Comparison of ENCODE assay signal across 19 cellular contexts in the genomic region with DNA sequence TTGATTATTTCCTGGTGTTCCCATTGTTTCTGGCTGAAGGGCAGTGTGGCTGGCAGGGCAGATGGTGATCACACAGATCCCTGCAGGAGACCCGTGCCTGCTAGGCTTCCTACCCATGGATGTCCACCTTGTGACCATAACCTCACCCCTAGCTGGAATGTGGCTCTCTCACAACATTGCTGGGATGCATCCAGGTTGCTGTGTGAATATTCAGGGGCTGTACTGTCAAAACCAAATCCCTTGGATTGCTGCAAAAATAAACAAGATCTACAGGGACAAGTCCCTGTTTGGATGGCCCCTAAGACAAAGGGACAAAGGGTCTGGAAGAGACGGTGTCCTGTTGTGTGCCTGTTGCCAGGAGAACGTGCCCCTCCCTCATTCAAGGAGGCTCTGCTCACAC.
DNase-seq lines count a peak whose midpoint lies in the region; TF ChIP-seq lines count a peak whose summit lies in the region.
"Had no signal": no experiment of that assay in that cellular context is flagged by ENCODE, and none has a peak within 500 bp of the region (broad histone marks: within the 10 kb centered on the region; RNA-seq: fewer than 3 reads in every experiment).

No MANE protein-coding gene starts in this region.

- WGBS in lower leg skin, 2 donors = 49 to 52% methylated on average over 2 to 3 of the region's 3 CpGs

- no peak for TF ChIP-seq CTCF in lower leg skin (IDR thresholded peaks at IDR 0.05)

- no peaks in the 10 kb centered on the region for H3K9me3 ChIP-seq in MG63

- no peaks in the 10 kb centered on the region for H3K36me3 ChIP-seq in MG63
- H3K36me3 ChIP-seq: BLaER1 treated with 17β-estradiol and CSF1 and Interleukin-3, amounts not matched to agents 10 nM and 100 nM had no signal

- no peak for TF ChIP-seq POLR2A in lower leg skin (IDR thresholded peaks at IDR 0.05)

- no peaks in the 10 kb centered on the region for H3K27me3 ChIP-seq in MG63
- H3K27me3 ChIP-seq: BLaER1 treated with 17β-estradiol and CSF1 and Interleukin-3, amounts not matched to agents 10 nM and 100 nM had no signal

- intact Hi-C loops in lower leg skin (cut with DNase I; ENCODE audit: low total_unique reads) = no loop called here

- peak; percentile 70 for DNase-seq in G401 (ENCODE audit: low spot score)
- peak; percentile 32 for DNase-seq in MG63
- DNase-seq in cerebellar nuclear complex (lab: John Stamatoyannopoulos, UW) = peak; percentile 13 to 25
- DNase-seq in lower leg skin (ENCODE audit: low spot score in 2 of 2) = peak; percentile 1 to 28
- DNase-seq in globus pallidus (ENCODE audit: low spot score) = no peak
- no peak for DNase-seq in amygdala (lab: John Stamatoyannopoulos, UW)
- DNase-seq in HUDEP-2 (lab: John Stamatoyannopoulos, UW; ENCODE audit: unreplicated experiment in 76 of 76) = no peak
- DNase-seq: Calu3; CD8-positive, alpha-beta T cell; DMS53; MV-4-11; NCI-H187 treated with DMSO at 0.1 percent for 48 hours; NCI-H2171; NCI-H526; OCI-M1; RPMI8226 had no signal

- H3K4me3 ChIP-seq in MG63 (no peak overlapping the region), lower leg skin (ENCODE audit: low read depth, poor library complexity, severe bottlenecking) (no peak overlapping the region)
- H3K4me3 ChIP-seq: BLaER1 treated with 17β-estradiol and CSF1 and Interleukin-3, amounts not matched to agents 10 nM and 100 nM; GM23338; K562 had no signal

- in situ Hi-C loops in G401 (cut with HindIII; ENCODE audit: low sequenced_read_pairs) = no loop called here

Comparison
In these comparisons a context has a peak if more than half of its experiments do, and no peak if none do; other contexts are left out.
1. DNase-seq: peak in G401 (single experiment), MG63 (single experiment), cerebellar nuclear complex (2 of 2) and lower leg skin (2 of 2); none in globus pallidus (single experiment), amygdala (0 of 56) and HUDEP-2 (0 of 76).